In genomic region chr12:3904999-3905398, GRCh38 we compare ENCODE assay signal across 32 cellular contexts. TPM values are rescaled to one million over a fixed set of nuclear protein-coding genes. Genes with fewer than 3 reads are reported as not detected.
DNase-seq lines count a peak whose midpoint lies in the region; ATAC-seq, FAIRE-seq and TF ChIP-seq lines count a peak whose summit lies in the region.
"Had no signal": no experiment of that assay in that cellular context is flagged by ENCODE, and none has a peak within 500 bp of the region (broad histone marks: within the 10 kb centered on the region; RNA-seq: fewer than 3 reads in every experiment).

No MANE protein-coding gene starts in this region.

- no peak for TF ChIP-seq POLR2A in H54 (IDR thresholded peaks at IDR 0.05; ENCODE audit: low read depth, low read length)

- H3K9ac ChIP-seq in parathyroid adenoma, result no peak overlapping the region

- H3K9me3 Mint-ChIP-seq in activated T-cell treated with anti-CD3 and anti-CD28 coated beads, Interleukin-2, amount 50 U/mL, for 24 hours, result no peaks in the 10 kb centered on the region
- peaks cover 0 to 2% of the 10 kb centered on the region in 2 donors for H3K9me3 Mint-ChIP-seq in activated naive CD4-positive, alpha-beta T cell treated with anti-CD3 and anti-CD28 coated beads, Interleukin-2, amount 50 U/mL, for 72 hours

- H3K4me1 ChIP-seq in parathyroid adenoma, result peaks cover 3% of the 10 kb centered on the region
- H3K4me1 ChIP-seq: A549, Caco-2, colonic mucosa, HAP-1, heart left ventricle, thyroid gland had no signal

- peak overlapping the region; percentile 73 for H3K4me3 Mint-ChIP-seq in activated T-cell treated with anti-CD3 and anti-CD28 coated beads, Interleukin-2, amount 50 U/mL, for 24 hours
- H3K4me3 Mint-ChIP-seq: naive B cell had no signal

- ATAC-seq in activated naive CD4-positive, alpha-beta T cell treated with anti-CD3 and anti-CD28 coated beads, Interleukin-2, amount 50 U/mL, for 72 hours, result peak; percentile 30 to 48
- ATAC-seq: A549, esophagus mucosa, heart left ventricle, Panc1 had no signal

- no peaks in the 10 kb centered on the region for H3K27me3 ChIP-seq in parathyroid adenoma (ENCODE audit: control insufficient read depth, insufficient read depth, low read length)
- H3K27me3 ChIP-seq: colonic mucosa, thyroid gland had no signal

- H3K27me3 Mint-ChIP-seq in activated T-cell treated with anti-CD3 and anti-CD28 coated beads, Interleukin-2, amount 50 U/mL, for 24 hours, result no peaks in the 10 kb centered on the region
- H3K27me3 Mint-ChIP-seq: naive B cell had no signal

- peaks cover 5% of the 10 kb centered on the region for H3K36me3 Mint-ChIP-seq in activated T-cell treated with anti-CD3 and anti-CD28 coated beads, Interleukin-2, amount 50 U/mL, for 24 hours (ENCODE audit: low read depth)
- H3K36me3 Mint-ChIP-seq in activated naive CD4-positive, alpha-beta T cell treated with anti-CD3 and anti-CD28 coated beads, Interleukin-2, amount 50 U/mL, for 72 hours, result peaks cover 0 to 13% of the 10 kb centered on the region in 2 donors
- H3K36me3 Mint-ChIP-seq: IgD-negative memory B cell, naive B cell had no signal

- peaks cover 45% of the 10 kb centered on the region for H3K4me1 Mint-ChIP-seq in activated T-cell treated with anti-CD3 and anti-CD28 coated beads, Interleukin-2, amount 50 U/mL, for 24 hours (ENCODE audit: low read depth)
- H3K4me1 Mint-ChIP-seq: IgD-negative memory B cell had no signal

- TF ChIP-seq CTCF in parathyroid adenoma (IDR thresholded peaks at IDR 0.05), result no peak

- H2AFZ ChIP-seq in parathyroid adenoma, result peak overlapping the region; percentile 65

- no peaks in the 10 kb centered on the region for H3K9me3 ChIP-seq in parathyroid adenoma (ENCODE audit: control insufficient read depth, low read length)
- H3K9me3 ChIP-seq: A549, Caco-2, colonic mucosa, HAP-1, heart left ventricle, thyroid gland had no signal

- peak overlapping the region; percentile 73 for H3K27ac Mint-ChIP-seq in activated T-cell treated with anti-CD3 and anti-CD28 coated beads, Interleukin-2, amount 50 U/mL, for 24 hours
- peak overlapping the region; percentile 75 to 79 for H3K27ac Mint-ChIP-seq in activated naive CD4-positive, alpha-beta T cell treated with anti-CD3 and anti-CD28 coated beads, Interleukin-2, amount 50 U/mL, for 72 hours
- H3K27ac Mint-ChIP-seq: naive B cell had no signal

- H3K27ac ChIP-seq in parathyroid adenoma, result no peak overlapping the region
- H3K27ac ChIP-seq: A549, colonic mucosa, heart left ventricle, thyroid gland had no signal

- H3K79me2 ChIP-seq in parathyroid adenoma, result no peaks in the 10 kb centered on the region

- no peak overlapping the region for H3K4me2 ChIP-seq in parathyroid adenoma (ENCODE audit: low read length)
- H3K4me2 ChIP-seq: A549 had no signal

- no peak for DNase-seq in activated T-cell treated with anti-CD3 and anti-CD28 coated beads, Interleukin-2, amount 50 U/mL, for 24 hours
- no peak for DNase-seq in activated T-cell treated with anti-CD3 and anti-CD28 coated beads, Interleukin-2, amount 50 U/mL, for 1 hour
- no peak for DNase-seq in HTR-8/SVneo (ENCODE audit: insufficient read length, low spot score)
- DNase-seq in activated naive CD4-positive, alpha-beta T cell treated with anti-CD3 and anti-CD28 coated beads, Interleukin-2, amount 50 U/mL, for 72 hours (ENCODE audit: low spot score in 2 of 2), result no peak
- no peak for DNase-seq in NCI-H2107 treated with DMSO at 0.1 percent for 48 hours (lab: John Stamatoyannopoulos, UW; ENCODE audit: unreplicated experiment)
- no peak for DNase-seq in NCI-H510A treated with DMSO at 0.1 percent for 48 hours (lab: John Stamatoyannopoulos, UW)
- DNase-seq in H54 (ENCODE audit: insufficient read length, low spot score), result no peak
- DNase-seq: anterior cingulate cortex; Caco-2; colonic mucosa; DMS79; foreskin fibroblast; GF-D8; heart left ventricle; kidney; naive B cell; NCI-H1048; NCI-H1694 treated with DMSO at 0.1 percent for 48 hours; NCI-H2171; NCI-H524 treated with DMSO at 0.1 percent for 48 hours; occipital lobe; SHP77; stimulated activated naive CD4-positive, alpha-beta T cell treated with Interleukin-2 at 50 U/mL for 16 hours; thyroid gland had no signal

- peak; percentile 51 for FAIRE-seq in HTR-8/SVneo (lab: Jason Lieb, UNC)
- FAIRE-seq in H54 (lab: Jason Lieb, UNC), result no peak
- FAIRE-seq: A549, bronchial epithelial cell, GM19239, kidney had no signal

- no peak overlapping the region for H3K4me3 ChIP-seq in parathyroid adenoma (ENCODE audit: low read depth, low read length)
- H3K4me3 ChIP-seq: A549, colonic mucosa, HAP-1, heart left ventricle, thyroid gland had no signal

- H3K36me3 ChIP-seq in parathyroid adenoma (ENCODE audit: control insufficient read depth, insufficient read depth, low read length), result no peaks in the 10 kb centered on the region
- H3K36me3 ChIP-seq: colonic mucosa, HAP-1, heart left ventricle, thyroid gland had no signal

RNA-seq across cellular contexts. Expression of gene PARP11, which starts 31.8 kb away (rescaled TPM):
- 10 to 100 TPM; 25.2 to 30.2 TPM for total RNA-seq in activated naive CD4-positive, alpha-beta T cell treated with anti-CD3 and anti-CD28 coated beads, Interleukin-2, amount 50 U/mL, for 72 hours
